Comparison of ENCODE assay signal across 7 cellular contexts in genomic region chr14:22980672-22981089, GRCh38. TPM values are rescaled to one million over a fixed set of nuclear protein-coding genes. Genes with fewer than 3 reads are reported as not detected.
A peak's percentile ranks its signal among the peaks of the same experiment; 100 is the strongest.
DNase-seq lines count a peak whose midpoint lies in the region; ATAC-seq and TF ChIP-seq lines count a peak whose summit lies in the region.

No MANE protein-coding gene starts in this region.

- H3K27me3 ChIP-seq in HUES48 (ENCODE audit: control insufficient read depth, insufficient read depth, low read length) (peaks cover 8% of the 10 kb centered on the region; the same call in 1 of the 2 replicates), fibroblast of lung (ENCODE audit: control insufficient read depth, insufficient read depth, low read length) (no peaks in the 10 kb centered on the region), neuron (ENCODE audit: insufficient read depth, low read length) (no peaks in the 10 kb centered on the region)

- TF ChIP-seq CTCF in activated CD8-positive, alpha-beta T cell treated with anti-CD3 and anti-CD28 coated beads for 36 hours (IDR thresholded peaks at IDR 0.05), result no peak
- no peak for TF ChIP-seq CTCF in fibroblast of lung (conservative IDR thresholded peaks at IDR 0.05 in 1 of 2, IDR thresholded peaks at IDR 0.05 in 1 of 2; ENCODE audit: low read depth in 1 of 2, low read length in 2 of 2)

- H3K4me1 Mint-ChIP-seq in activated CD8-positive, alpha-beta T cell treated with anti-CD3 and anti-CD28 coated beads for 36 hours (ENCODE audit: low read depth), result peaks cover 10% of the 10 kb centered on the region

- peak overlapping the region; percentile 75 for H3K27ac ChIP-seq in HUES48 (ENCODE audit: low read depth, low read length)
- H3K27ac ChIP-seq in fibroblast of lung (ENCODE audit: insufficient read depth, low read length), result peak overlapping the region; percentile 85

- H3K27me3 Mint-ChIP-seq in activated CD8-positive, alpha-beta T cell treated with anti-CD3 and anti-CD28 coated beads for 36 hours, result no peaks in the 10 kb centered on the region

- H4K20me1 ChIP-seq in fibroblast of lung (ENCODE audit: control insufficient read depth, extremely low read depth, insufficient read depth, low read length), result no peaks in the 10 kb centered on the region

- H2AFZ ChIP-seq in fibroblast of lung (ENCODE audit: low read length) (no peak overlapping the region), neuron (ENCODE audit: low read depth, low read length) (no peak overlapping the region)

- peaks cover 25% of the 10 kb centered on the region for H3K36me3 ChIP-seq in HUES48 (ENCODE audit: control insufficient read depth, insufficient read depth, low read length)
- peaks cover 3% of the 10 kb centered on the region for H3K36me3 ChIP-seq in fibroblast of lung (ENCODE audit: control insufficient read depth, insufficient read depth, low read length)
- H3K36me3 ChIP-seq in neuron (ENCODE audit: insufficient read depth, low read length), result peaks cover 35% of the 10 kb centered on the region

- peak; percentile 27 for DNase-seq in activated CD8-positive, alpha-beta T cell treated with anti-CD3 and anti-CD28 coated beads for 36 hours
- DNase-seq in fibroblast of lung (ENCODE audit: low read depth in 2 of 2) (peak in 1 of 2 donors; percentile 47), KG1 (lab: John Stamatoyannopoulos, UW) (no peak), DMS114 treated with DMSO at 0.1 percent for 48 hours (lab: John Stamatoyannopoulos, UW; ENCODE audit: unreplicated experiment) (no peak)

- peak overlapping the region; percentile 47 for H3K4me3 Mint-ChIP-seq in activated CD8-positive, alpha-beta T cell treated with anti-CD3 and anti-CD28 coated beads for 36 hours

- peak overlapping the region; percentile 88 for H3K4me3 ChIP-seq in HUES48 (ENCODE audit: low read depth, low read length)
- H3K4me3 ChIP-seq in fibroblast of lung (replicated peaks in 1 of 4; ENCODE audit: control extremely low read depth in 1 of 4, insufficient read depth in 1 of 4, low read depth in 3 of 4, low read length in 4 of 4), result peak overlapping the region; percentile 78 to 87 (median 82)
- peak overlapping the region; percentile 89 for H3K4me3 ChIP-seq in neuron (ENCODE audit: low read length)

- H3K4me2 ChIP-seq in fibroblast of lung (ENCODE audit: extremely low read depth, insufficient read depth, low read length), result peak overlapping the region; percentile 87

- H3K9me3 Mint-ChIP-seq in activated CD8-positive, alpha-beta T cell treated with anti-CD3 and anti-CD28 coated beads for 36 hours, result no peaks in the 10 kb centered on the region

- CTCF ChIA-PET in activated CD8-positive, alpha-beta T cell treated with anti-CD3 and anti-CD28 coated beads for 36 hours (lab: Charles Lee), result interaction anchor here (3.6 to 10.7 kb wide), 6 partner anchors 9 to 96 kb away, joined by 19 to 518 read pairs (median 64); partner anchors contain the start of genes CDH24, HAUS4 and PRMT5

- intact Hi-C loops in activated CD8-positive, alpha-beta T cell treated with anti-CD3 and anti-CD28 coated beads for 36 hours (cut with micrococcal nuclease), result no loop called here

- peak; percentile 28 for ATAC-seq in activated CD8-positive, alpha-beta T cell treated with anti-CD3 and anti-CD28 coated beads for 36 hours
- no peak for ATAC-seq in HG02870 (IDR thresholded peaks at IDR 0.05; ENCODE audit: unreplicated experiment)

- POLR2A ChIA-PET in activated CD8-positive, alpha-beta T cell treated with anti-CD3 and anti-CD28 coated beads for 36 hours (lab: Charles Lee), result interaction anchor here (2.2 kb wide), 1 partner anchor 52 kb away, joined by 6 read pairs; the partner anchor contains the start of gene PRMT5

- H3K4me1 ChIP-seq in HUES48 (ENCODE audit: control insufficient read depth, insufficient read depth, low read length) (peaks cover 44% of the 10 kb centered on the region), fibroblast of lung (ENCODE audit: control insufficient read depth, extremely low read depth, insufficient read depth, low read length) (peaks cover 29% of the 10 kb centered on the region), neuron (ENCODE audit: insufficient read depth, low read length) (peaks cover 49% of the 10 kb centered on the region)

- peaks cover 44% of the 10 kb centered on the region for H3K79me2 ChIP-seq in fibroblast of lung (ENCODE audit: control insufficient read depth, insufficient read depth, low read length)

- H3K27ac Mint-ChIP-seq in activated CD8-positive, alpha-beta T cell treated with anti-CD3 and anti-CD28 coated beads for 36 hours, result no peak overlapping the region

- peak overlapping the region; percentile 78 for H3K9ac ChIP-seq in HUES48 (ENCODE audit: low read depth, low read length)
- H3K9ac ChIP-seq in fibroblast of lung (ENCODE audit: insufficient read depth, low read length), result peak overlapping the region; percentile 87

- H3K36me3 Mint-ChIP-seq in activated CD8-positive, alpha-beta T cell treated with anti-CD3 and anti-CD28 coated beads for 36 hours (ENCODE audit: low read depth), result no peaks in the 10 kb centered on the region

- H3K9me3 ChIP-seq in HUES48 (ENCODE audit: control insufficient read depth, insufficient read depth, low read length) (no peaks in the 10 kb centered on the region), fibroblast of lung (ENCODE audit: control insufficient read depth, insufficient read depth, low read depth, low read length) (no peaks in the 10 kb centered on the region), neuron (ENCODE audit: low read length) (no peaks in the 10 kb centered on the region)

RNA-seq across cellular contexts. Expression of gene AJUBA, which starts 1.7 kb away (rescaled TPM):
- total RNA-seq in activated CD8-positive, alpha-beta T cell treated with anti-CD3 and anti-CD28 coated beads for 36 hours, result 1 to 10 TPM; 2.3 to 2.6 TPM
- total RNA-seq in fibroblast of lung, result 57.0 and 84.9 TPM in 2 replicates
- polyA plus RNA-seq in fibroblast of lung, result 26.1 and 41.3 TPM in 2 replicates
- polyA plus RNA-seq in fibroblast of lung (2012), result 27.2 and 39.8 TPM in 2 replicates
- 100 and 151 TPM in 2 replicates for polyA minus RNA-seq in fibroblast of lung (ENCODE audit: low replicate concordance)

RNA-seq across cellular contexts. Expression of gene HAUS4, which starts 23.8 kb away (rescaled TPM):
- 10 to 100 TPM; 80.3 to 82.2 TPM for total RNA-seq in activated CD8-positive, alpha-beta T cell treated with anti-CD3 and anti-CD28 coated beads for 36 hours
- total RNA-seq in fibroblast of lung, result 47.9 and 53.9 TPM in 2 replicates
- 21.9 and 25.8 TPM in 2 replicates for polyA plus RNA-seq in fibroblast of lung
- polyA plus RNA-seq in fibroblast of lung (2012), result 19.7 and 25.0 TPM in 2 replicates
- 5.9 and 17.1 TPM in 2 replicates for polyA minus RNA-seq in fibroblast of lung (ENCODE audit: low replicate concordance)

RNA-seq across cellular contexts. Expression of gene C14orf93, which starts 29.3 kb away (rescaled TPM):
- total RNA-seq in activated CD8-positive, alpha-beta T cell treated with anti-CD3 and anti-CD28 coated beads for 36 hours, result 10 to 100 TPM; 13.2 to 13.5 TPM
- total RNA-seq in fibroblast of lung, result 10.5 and 13.0 TPM in 2 replicates
- polyA plus RNA-seq in fibroblast of lung, result 4.8 and 5.4 TPM in 2 replicates
- 3.8 and 4.5 TPM in 2 replicates for polyA plus RNA-seq in fibroblast of lung (2012)
- polyA minus RNA-seq in fibroblast of lung (ENCODE audit: low replicate concordance), result 3.7 and 19.9 TPM in 2 replicates

RNA-seq across cellular contexts. Expression of gene PRMT5, which starts 51.5 kb away (rescaled TPM):
- total RNA-seq in activated CD8-positive, alpha-beta T cell treated with anti-CD3 and anti-CD28 coated beads for 36 hours, result 100 to 1,000 TPM; 107 to 116 TPM
- total RNA-seq in fibroblast of lung, result 50.3 and 54.8 TPM in 2 replicates
- polyA plus RNA-seq in fibroblast of lung, result 91.7 and 136 TPM in 2 replicates
- 76.2 and 138 TPM in 2 replicates for polyA plus RNA-seq in fibroblast of lung (2012)
- 184 and 335 TPM in 2 replicates for polyA minus RNA-seq in fibroblast of lung (ENCODE audit: low replicate concordance)

RNA-seq across cellular contexts. Expression of gene PSMB5, which starts 54.0 kb away (rescaled TPM):
- 100 to 1,000 TPM; 119 to 120 TPM for total RNA-seq in activated CD8-positive, alpha-beta T cell treated with anti-CD3 and anti-CD28 coated beads for 36 hours
- 166 and 204 TPM in 2 replicates for total RNA-seq in fibroblast of lung
- polyA plus RNA-seq in fibroblast of lung, result 237 and 276 TPM in 2 replicates
- 213 and 248 TPM in 2 replicates for polyA plus RNA-seq in fibroblast of lung (2012)
- 184 and 186 TPM in 2 replicates for polyA minus RNA-seq in fibroblast of lung (ENCODE audit: low replicate concordance)

Comparison
In these comparisons a context has a peak if more than half of its experiments do, and no peak if none do; other contexts are left out.
1. RNA of gene AJUBA, which starts 1.7 kb away (total RNA-seq): 57.0 to 84.9 TPM in fibroblast of lung; 2.3 to 2.6 TPM in activated CD8-positive, alpha-beta T cell treated with anti-CD3 and anti-CD28 coated beads for 36 hours; every median in the first group is over 10 times any median in the second.
2. Peak in every context shown above with its lines, with median percentiles within 50 percentile points of each other: H3K4me3 ChIP-seq.